ENCODE assay signal across 8 cellular contexts in genomic region chr1:156245451-156246232, GRCh38. TPM values are rescaled to one million over a fixed set of nuclear protein-coding genes. Genes with fewer than 3 reads are reported as not detected.
DNase-seq lines count a peak whose midpoint lies in the region; ATAC-seq and TF ChIP-seq lines count a peak whose summit lies in the region.

No MANE protein-coding gene starts in this region.

- peaks cover 13% of the 10 kb centered on the region for H3K27me3 Mint-ChIP-seq in HFFc6 (ENCODE audit: insufficient read depth)
- H3K27me3 Mint-ChIP-seq in activated CD8-positive, alpha-beta memory T cell treated with anti-CD3 and anti-CD28 coated beads, Interleukin-2, amount 10 ng/mL, durations not matched to agents 7 days and 5 days, result no peaks in the 10 kb centered on the region

- H3K36me3 ChIP-seq in Karpas-422 (ENCODE audit: insufficient read depth, low read length), result no peaks in the 10 kb centered on the region

- no peaks in the 10 kb centered on the region for H3K27me3 ChIP-seq in Karpas-422 (ENCODE audit: low read length)

- no peaks in the 10 kb centered on the region for H3K9me2 ChIP-seq in Karpas-422 (replicated peaks; ENCODE audit: insufficient read depth, low read length)

- H3K27ac Mint-ChIP-seq in HFFc6, result no peak overlapping the region
- peak overlapping the region; percentile 78 for H3K27ac Mint-ChIP-seq in activated CD8-positive, alpha-beta memory T cell treated with anti-CD3 and anti-CD28 coated beads, Interleukin-2, amount 10 ng/mL, durations not matched to agents 7 days and 5 days

- no peaks in the 10 kb centered on the region for H4K20me1 ChIP-seq in Karpas-422 (ENCODE audit: insufficient read depth, low read depth, low read length)

- H3K4me3 Mint-ChIP-seq in HFFc6, result peak overlapping the region; percentile 54
- peak overlapping the region; percentile 74 for H3K4me3 Mint-ChIP-seq in activated CD8-positive, alpha-beta memory T cell treated with anti-CD3 and anti-CD28 coated beads, Interleukin-2, amount 10 ng/mL, durations not matched to agents 7 days and 5 days

- no peak overlapping the region for H3K4me3 ChIP-seq in Karpas-422 (ENCODE audit: low read length)

- no peaks in the 10 kb centered on the region for H3K9me3 ChIP-seq in Karpas-422 (ENCODE audit: low read length)

- H3K9me3 Mint-ChIP-seq in HFFc6, result no peaks in the 10 kb centered on the region
- H3K9me3 Mint-ChIP-seq in activated CD8-positive, alpha-beta memory T cell treated with anti-CD3 and anti-CD28 coated beads, Interleukin-2, amount 10 ng/mL, durations not matched to agents 7 days and 5 days (ENCODE audit: low read depth), result no peaks in the 10 kb centered on the region

- no peak overlapping the region for H2AFZ ChIP-seq in Karpas-422 (ENCODE audit: low read length)

- H3K27ac ChIP-seq in Karpas-422 (ENCODE audit: low read length), result no peak overlapping the region

- peak; percentile 75 for ATAC-seq in activated CD8-positive, alpha-beta memory T cell treated with anti-CD3 and anti-CD28 coated beads, Interleukin-2, amount 10 ng/mL, durations not matched to agents 7 days and 5 days
- no peak for ATAC-seq in GM18861 (IDR thresholded peaks at IDR 0.05; ENCODE audit: unreplicated experiment)

- H3K9ac ChIP-seq in Karpas-422 (ENCODE audit: low read length), result no peak overlapping the region

- DNase-seq in COR-L47 (lab: John Stamatoyannopoulos, UW) (peak; percentile 40), HFFc6 (no peak), germinal center (ENCODE audit: low spot score) (peak; percentile 43), UCSD-AML1 (lab: John Stamatoyannopoulos, UW; ENCODE audit: unreplicated experiment) (no peak), Karpas-422 (no peak)
- peak; percentile 61 for DNase-seq in activated CD8-positive, alpha-beta memory T cell treated with anti-CD3 and anti-CD28 coated beads, Interleukin-2, amount 10 ng/mL, durations not matched to agents 7 days and 5 days
- DNase-seq in stimulated activated CD4-positive, alpha-beta T cell treated with anti-CD3 and anti-CD28 coated beads, Interleukin-4, amount 100 ng/mL, for 1 hour, result peak; percentile 41

- no peaks in the 10 kb centered on the region for H3K36me3 Mint-ChIP-seq in HFFc6 (ENCODE audit: low read depth)
- H3K36me3 Mint-ChIP-seq in activated CD8-positive, alpha-beta memory T cell treated with anti-CD3 and anti-CD28 coated beads, Interleukin-2, amount 10 ng/mL, durations not matched to agents 7 days and 5 days, result peaks cover under 1% of the 10 kb centered on the region

- no peak overlapping the region for H3K4me2 ChIP-seq in Karpas-422 (ENCODE audit: low read depth, low read length, poor library complexity, severe bottlenecking)

- no peaks in the 10 kb centered on the region for H3K79me2 ChIP-seq in Karpas-422 (ENCODE audit: low read length)

- CTCF ChIA-PET in activated CD8-positive, alpha-beta memory T cell treated with anti-CD3 and anti-CD28 coated beads, Interleukin-2, amount 10 ng/mL, durations not matched to agents 7 days and 5 days (lab: Charles Lee), result interaction anchor here (0.9 to 3.6 kb wide), 6 partner anchors 14 to 179 kb away, joined by 3 to 22 read pairs (median 4); no protein-coding TSS in a partner anchor

- no peaks in the 10 kb centered on the region for H3K4me1 Mint-ChIP-seq in HFFc6 (ENCODE audit: low read depth)
- peaks cover 26% of the 10 kb centered on the region for H3K4me1 Mint-ChIP-seq in activated CD8-positive, alpha-beta memory T cell treated with anti-CD3 and anti-CD28 coated beads, Interleukin-2, amount 10 ng/mL, durations not matched to agents 7 days and 5 days

- no peak for TF ChIP-seq CTCF in HFFc6 (IDR thresholded peaks at IDR 0.05)

- H3K4me1 ChIP-seq in Karpas-422 (ENCODE audit: low read length), result peaks cover 13% of the 10 kb centered on the region

RNA-seq across cellular contexts. Expression of gene PAQR6, which starts 2.2 kb away (rescaled TPM):
- under 1 TPM; 0.45 to 0.65 (median 0.52) TPM for total RNA-seq in HFFc6 (2021; fragmentation: NEBNext Ultra II Directional; extraction: Animal tissue kit (Norgen Biotek cat#: 25700))
- total RNA-seq in activated CD8-positive, alpha-beta memory T cell treated with anti-CD3 and anti-CD28 coated beads, Interleukin-2, amount 10 ng/mL, durations not matched to agents 7 days and 5 days, result 1 to 10 TPM; 5.0 to 6.1 TPM
- 7.6 and 10.0 TPM in 2 replicates for total RNA-seq in Karpas-422 (2014; rRNA removed; shearing (Covaris generic); ENCODE audit: low replicate concordance)

RNA-seq across cellular contexts. Expression of gene BGLAP, which starts 3.7 kb away (rescaled TPM):
- total RNA-seq in HFFc6 (2021; fragmentation: NEBNext Ultra II Directional; extraction: Animal tissue kit (Norgen Biotek cat#: 25700)), result under 1 TPM in 2 of 6 experiments, not detected in 4; 0.40 to 0.62 TPM
- 1 to 10 TPM in 1 of 2 experiments, under 1 TPM in 1; 0.93 to 1.0 TPM for total RNA-seq in activated CD8-positive, alpha-beta memory T cell treated with anti-CD3 and anti-CD28 coated beads, Interleukin-2, amount 10 ng/mL, durations not matched to agents 7 days and 5 days
- total RNA-seq in Karpas-422 (2014; rRNA removed; shearing (Covaris generic); ENCODE audit: low replicate concordance), result 0.18 and 0.48 TPM in 2 replicates

RNA-seq across cellular contexts. Expression of gene PMF1, which starts 32.8 kb away (rescaled TPM):
- 10 to 100 TPM; 32.7 to 41.0 (median 39.5) TPM for total RNA-seq in HFFc6 (2021; fragmentation: NEBNext Ultra II Directional; extraction: Animal tissue kit (Norgen Biotek cat#: 25700))
- total RNA-seq in activated CD8-positive, alpha-beta memory T cell treated with anti-CD3 and anti-CD28 coated beads, Interleukin-2, amount 10 ng/mL, durations not matched to agents 7 days and 5 days, result 10 to 100 TPM; 62.8 to 72.5 TPM
- 40.1 and 51.2 TPM in 2 replicates for total RNA-seq in Karpas-422 (2014; rRNA removed; shearing (Covaris generic); ENCODE audit: low replicate concordance)

RNA-seq across cellular contexts. Expression of gene SMG5, which starts 37.0 kb away (rescaled TPM):
- total RNA-seq in HFFc6 (2021; fragmentation: NEBNext Ultra II Directional; extraction: Animal tissue kit (Norgen Biotek cat#: 25700)), result 10 to 100 TPM; 46.8 to 56.5 (median 50.6) TPM
- total RNA-seq in activated CD8-positive, alpha-beta memory T cell treated with anti-CD3 and anti-CD28 coated beads, Interleukin-2, amount 10 ng/mL, durations not matched to agents 7 days and 5 days, result 100 to 1,000 TPM in 1 of 2 experiments, 10 to 100 TPM in 1; 89.4 to 103 TPM
- 53.7 and 64.6 TPM in 2 replicates for total RNA-seq in Karpas-422 (2014; rRNA removed; shearing (Covaris generic); ENCODE audit: low replicate concordance)

RNA-seq across cellular contexts. Expression of gene TMEM79, which starts 38.5 kb away (rescaled TPM):
- 1 to 10 TPM; 2.0 to 2.7 (median 2.1) TPM for total RNA-seq in HFFc6 (2021; fragmentation: NEBNext Ultra II Directional; extraction: Animal tissue kit (Norgen Biotek cat#: 25700))
- total RNA-seq in activated CD8-positive, alpha-beta memory T cell treated with anti-CD3 and anti-CD28 coated beads, Interleukin-2, amount 10 ng/mL, durations not matched to agents 7 days and 5 days, result 10 to 100 TPM; 10.1 to 11.6 TPM
- 6.1 and 9.8 TPM in 2 replicates for total RNA-seq in Karpas-422 (2014; rRNA removed; shearing (Covaris generic); ENCODE audit: low replicate concordance)

Comparison
In these comparisons a context has a peak if more than half of its experiments do, and no peak if none do; other contexts are left out.
1. DNase-seq: peak in COR-L47 (single experiment), activated CD8-positive, alpha-beta memory T cell treated with anti-CD3 and anti-CD28 coated beads, Interleukin-2, amount 10 ng/mL, durations not matched to agents 7 days and 5 days (single experiment), germinal center (single experiment) and stimulated activated CD4-positive, alpha-beta T cell treated with anti-CD3 and anti-CD28 coated beads, Interleukin-4, amount 100 ng/mL, for 1 hour (single experiment); none in HFFc6 (single experiment), UCSD-AML1 (single experiment) and Karpas-422 (single experiment).